16 cellular contexts compared by ENCODE assay signal in genomic region chr3:66144792-66145733, GRCh38.
A peak's percentile ranks its signal among the peaks of the same experiment; 100 is the strongest.
DNase-seq lines count a peak whose midpoint lies in the region; ATAC-seq, FAIRE-seq and TF ChIP-seq lines count a peak whose summit lies in the region.
"Had no signal": no experiment of that assay in that cellular context is flagged by ENCODE, and none has a peak within 500 bp of the region (broad histone marks: within the 10 kb centered on the region; RNA-seq: fewer than 3 reads in every experiment).

No MANE protein-coding gene starts in this region.

- no peak overlapping the region for H2AFZ ChIP-seq in HepG2 (ENCODE audit: low read length)

- BruUV-seq in HepG2 (replicated peaks; lab: Mats Ljungman, UMichigan): no TSS peak

- ATAC-seq in HepG2 (no peak), right lobe of liver (no peak), HG03139 (IDR thresholded peaks at IDR 0.05; ENCODE audit: unreplicated experiment) (no peak)
- ATAC-seq: left cardiac atrium; stimulated activated effector memory CD8-positive, alpha-beta T cell treated with anti-CD3 and anti-CD28 coated beads, Interleukin-12 subunit alpha, Interleukin-12 subunit beta, amount 100 ng/mL, for 72 hours had no signal

- H4K20me1 ChIP-seq in HepG2 (ENCODE audit: insufficient read depth, low read length): no peaks in the 10 kb centered on the region

- no peak overlapping the region for H3K27ac ChIP-seq in HepG2 (ENCODE audit: extremely low read length, insufficient read depth, low read length)
- no peak overlapping the region for H3K27ac ChIP-seq in right lobe of liver
- H3K27ac ChIP-seq in prostate gland: no peak overlapping the region
- H3K27ac ChIP-seq: epithelial cell of prostate had no signal

- H3K4me1 ChIP-seq in HepG2 (ENCODE audit: insufficient read depth, low read length) (no peaks in the 10 kb centered on the region), right lobe of liver (no peaks in the 10 kb centered on the region), prostate gland (replicated peaks) (no peaks in the 10 kb centered on the region)

- TF ChIP-seq CTCF in HepG2 (CRISPR knock-in tag; IDR thresholded peaks at IDR 0.05): no peak
- TF ChIP-seq CTCF in right lobe of liver (IDR thresholded peaks at IDR 0.05): no peak
- TF ChIP-seq CTCF in fibroblast of the aortic adventitia (IDR thresholded peaks at IDR 0.05; ENCODE audit: insufficient read depth, low read length): no peak
- TF ChIP-seq CTCF in prostate gland (IDR thresholded peaks at IDR 0.05): no peak

- 4% methylated on average over 4 of the region's 4 CpGs for WGBS in HepG2 (ENCODE audit: low lambda C conversion rate)
- whole genome bisulfite sequencing in right lobe of liver (ENCODE audit: insufficient coverage, low coverage, low lambda C conversion rate, missing lambda C conversion rate): 58% methylated on average over 4 of the region's 4 CpGs
- WGBS in prostate gland: 60% methylated on average over 4 of the region's 4 CpGs

- no peak for TF ChIP-seq RAD21 in HepG2 (CRISPR knock-in tag; IDR thresholded peaks at IDR 0.05)

- in situ Hi-C loops in HepG2 (cut with HindIII; ENCODE audit: extremely low pct_ligation_motif_present, low pct_unique_long_range_greater_than_20kb): loop anchor here (5.0 kb wide), 1 partner anchor 358 kb away; no protein-coding TSS in a partner anchor

- no peak for TF ChIP-seq POLR2A in HepG2 (IDR thresholded peaks at IDR 0.05; ENCODE audit: insufficient read depth in 1 of 2, low read depth in 2 of 2, low read length in 2 of 2)
- no peak for TF ChIP-seq POLR2A in right lobe of liver (IDR thresholded peaks at IDR 0.05)
- no peak for TF ChIP-seq POLR2A in prostate gland (IDR thresholded peaks at IDR 0.05)

- H3K4me2 ChIP-seq in HepG2 (ENCODE audit: low read depth, low read length): no peak overlapping the region

- no peak overlapping the region for H3K9ac ChIP-seq in HepG2 (ENCODE audit: insufficient read depth, low read depth, low read length)

- TF ChIP-seq EP300 in HepG2 (IDR thresholded peaks at IDR 0.05; ENCODE audit: low read depth in 2 of 2, low read length in 2 of 2): no peak
- TF ChIP-seq EP300 in HepG2 (CRISPR knock-in tag; IDR thresholded peaks at IDR 0.05; ENCODE audit: borderline replicate concordance): no peak

- H3K79me2 ChIP-seq in HepG2 (ENCODE audit: insufficient read depth, low read length): no peaks in the 10 kb centered on the region

- POLR2A ChIA-PET in HepG2 (lab: Yijun Ruan, JAX): no interaction called here

- H3K4me3 ChIP-seq in HepG2 (replicated peaks in 1 of 3; ENCODE audit: insufficient read depth in 1 of 3, low read depth in 2 of 3, low read length in 3 of 3): no peak overlapping the region
- H3K4me3 ChIP-seq in right lobe of liver: no peak overlapping the region
- H3K4me3 ChIP-seq in fibroblast of the aortic adventitia (ENCODE audit: low read depth, low read length): no peak overlapping the region
- H3K4me3 ChIP-seq in prostate gland: no peak overlapping the region

- DNase-seq in HepG2 (ENCODE audit: low spot score) (no peak), right lobe of liver (no peak), T1000 (lab: John Stamatoyannopoulos, UW) (peak; percentile 2), fibroblast of the aortic adventitia (ENCODE audit: low read depth) (peak; percentile 48), retina (no peak), NCI-H345 (lab: John Stamatoyannopoulos, UW) (no peak), prostate gland (ENCODE audit: low spot score) (no peak)
- DNase-seq: left cardiac atrium, NCI-H1694 treated with DMSO at 0.1 percent for 48 hours, NCI-H526, occipital lobe, SW 1271 had no signal

- H3K36me3 ChIP-seq in HepG2 (replicated peaks in 1 of 2; ENCODE audit: control insufficient read depth in 1 of 2, insufficient read depth in 2 of 2, low read length in 2 of 2) (no peaks in the 10 kb centered on the region), right lobe of liver (no peaks in the 10 kb centered on the region), prostate gland (no peaks in the 10 kb centered on the region)

- H3K27me3 ChIP-seq in HepG2 (ENCODE audit: control insufficient read depth in 1 of 2, insufficient read depth in 2 of 2, low read length in 2 of 2) (peaks cover 0 to 2% of the 10 kb centered on the region in 2 experiments; a peak in 1 of 5 replicates), right lobe of liver (no peaks in the 10 kb centered on the region), prostate gland (replicated peaks; ENCODE audit: insufficient read depth) (no peaks in the 10 kb centered on the region)

- no peak for FAIRE-seq in HepG2 (lab: Jason Lieb, UNC)
- FAIRE-seq: colon had no signal

- CTCF ChIA-PET in HepG2 (lab: Yijun Ruan, JAX; ENCODE audit: low intra/inter-chr PET ratio, low total read pairs): no interaction called here

- H3K9me3 ChIP-seq in HepG2 (ENCODE audit: low read length) (no peaks in the 10 kb centered on the region), right lobe of liver (no peaks in the 10 kb centered on the region), prostate gland (no peaks in the 10 kb centered on the region)

- intact Hi-C loops in HepG2 (cut with micrococcal nuclease; ENCODE audit: unreplicated experiment): no loop called here
- intact Hi-C loops in right lobe of liver (cut with DNase I): no loop called here
- intact Hi-C loops in prostate gland (cut with DNase I): no loop called here

TF ChIP-seq in HepG2, 621 proteins besides CTCF, POLR2A, EP300 and RAD21:
- peak; percentile 80 for TF ChIP-seq MAFF (IDR thresholded peaks at IDR 0.05; ENCODE audit: low read depth, low read length)
- no peak for TF ChIP-seq ZNF468 (CRISPR knock-in tag; IDR thresholded peaks at IDR 0.05)
- TF ChIP-seq ZNF550 (CRISPR knock-in tag; IDR thresholded peaks at IDR 0.05; ENCODE audit: borderline replicate concordance): no peak
- peak; percentile 71 to 87 for TF ChIP-seq MAFK (conservative IDR thresholded peaks at IDR 0.05 in 1 of 2, IDR thresholded peaks at IDR 0.05 in 1 of 2; ENCODE audit: low read length in 2 of 2)
- TF ChIP-seq HOXA7 (CRISPR knock-in tag; IDR thresholded peaks at IDR 0.05): no peak
- TF ChIP-seq GLI4 (CRISPR knock-in tag; IDR thresholded peaks at IDR 0.05; ENCODE audit: borderline replicate concordance): no peak

Comparison
In these comparisons a context has a peak if more than half of its experiments do, and no peak if none do; other contexts are left out.
1. DNase-seq: peak in T1000 (single experiment) and fibroblast of the aortic adventitia (single experiment); none in HepG2 (single experiment), right lobe of liver (0 of 3), retina (single experiment), NCI-H345 (single experiment) and prostate gland (single experiment).